ENCODE assay signal across 8 cellular contexts in the genomic region with DNA sequence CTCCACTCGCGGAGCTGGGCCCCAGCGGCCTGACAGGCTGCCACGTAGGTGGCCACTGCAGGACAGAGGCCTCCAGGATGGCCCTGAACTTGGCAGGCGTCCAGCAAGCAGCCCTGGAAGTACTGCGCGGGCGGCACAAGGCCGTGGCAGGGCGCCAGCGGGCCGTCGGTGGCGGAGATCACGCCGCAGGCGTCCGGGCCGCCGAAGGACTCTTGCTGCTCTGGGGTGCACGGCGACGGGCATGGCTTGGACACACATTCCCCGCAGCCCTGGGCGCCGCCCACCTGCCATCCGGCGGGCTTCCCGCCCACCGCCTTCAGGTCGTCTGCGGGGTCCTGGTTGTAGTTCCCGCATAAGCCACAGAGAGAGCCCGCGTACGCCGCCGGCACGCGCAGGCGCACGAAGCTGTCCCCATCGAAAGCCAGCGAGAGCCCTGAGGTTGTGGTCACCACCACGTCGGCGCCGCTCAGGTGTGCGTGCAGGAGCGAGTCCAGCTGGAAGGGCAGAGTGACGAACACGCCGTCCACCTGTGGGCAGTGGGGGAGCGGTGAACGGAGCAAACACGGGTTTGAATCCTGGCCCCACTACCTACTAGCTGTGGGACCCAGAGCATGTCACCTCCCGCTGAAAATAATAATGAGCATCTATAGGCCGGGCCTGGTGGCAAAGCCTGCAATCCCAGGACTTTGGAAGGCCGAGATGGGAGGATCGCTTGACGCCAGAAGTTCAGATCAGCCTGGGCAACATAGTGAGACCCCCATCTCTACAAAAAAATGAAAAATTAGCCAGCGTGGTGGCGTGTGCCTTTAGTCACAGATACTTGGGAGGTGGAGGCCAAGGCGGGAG. TPM values are rescaled to one million over a fixed set of nuclear protein-coding genes. Genes with fewer than 3 reads are reported as not detected.
DNase-seq lines count a peak whose midpoint lies in the region; ATAC-seq, FAIRE-seq and TF ChIP-seq lines count a peak whose summit lies in the region.
"Not testable (repeated sequence)": the region's sequence is repeated elsewhere in the genome, so short reads cannot be mapped to it uniquely, and the experiment has no call there.

No MANE protein-coding gene starts in this region.

- not testable (repeated sequence) for H3K9me1 ChIP-seq in K562 (ENCODE audit: control insufficient read depth, insufficient read depth, low read length)

- H3K4me2 ChIP-seq in K562 (ENCODE audit: insufficient read depth, low read length) (peak overlapping the region; percentile 22; the same call in 1 of the 2 replicates), hepatocyte (peak overlapping the region; percentile 25)

- H3K27ac ChIP-seq in K562 (ENCODE audit: extremely low read depth, low read depth, low read length); hepatocyte; testis: not testable (repeated sequence)

- intact Hi-C loops in K562 (cut with micrococcal nuclease) = loop anchor here (2.0 kb wide), 1 partner anchor 15 kb away; no protein-coding TSS in a partner anchor
- intact Hi-C loops in posterior vena cava (cut with DNase I); testis (cut with DNase I; ENCODE audit: low total_unique reads): not testable (repeated sequence)

- TF ChIP-seq CTCF in K562 (IDR thresholded peaks at IDR 0.05 in 2 of 3, conservative IDR thresholded peaks at IDR 0.05 in 1 of 3; ENCODE audit: insufficient read depth in 2 of 3, low read depth in 1 of 3, low read length in 3 of 3) = peak in 2 of 3 experiments; percentile 1 to 28; a peak in 1 of 6 replicates
- not testable (repeated sequence) for TF ChIP-seq CTCF in hepatocyte (IDR thresholded peaks at IDR 0.05; ENCODE audit: poor library complexity); testis (IDR thresholded peaks at IDR 0.05)

- not testable (repeated sequence) for FAIRE-seq in K562 (lab: Jason Lieb, UNC)

- TF ChIP-seq RAD21 in Ishikawa (IDR thresholded peaks at IDR 0.05; ENCODE audit: low read depth) = not testable (repeated sequence)
- peak in 1 of 2 experiments; percentile 12; a peak in 1 of 4 replicates for TF ChIP-seq RAD21 in K562 (CRISPR knock-in tag; conservative IDR thresholded peaks at IDR 0.05 in 1 of 2, IDR thresholded peaks at IDR 0.05 in 1 of 2)

- H3K27ac Mint-ChIP-seq in T-cell = not testable (repeated sequence)

- H3K4me3 Mint-ChIP-seq in T-cell = peak overlapping the region in 2 of 3 donors; percentile 16 to 32

- H3K9me2 ChIP-seq in hepatocyte (replicated peaks; ENCODE audit: insufficient read depth) = not testable (repeated sequence)

- not testable (repeated sequence) for H3K9me3 Mint-ChIP-seq in T-cell

- not testable (repeated sequence) for H3K36me3 Mint-ChIP-seq in T-cell

- TF ChIP-seq EP300 in Ishikawa (IDR thresholded peaks at IDR 0.05; ENCODE audit: borderline replicate concordance); K562 (IDR thresholded peaks at IDR 0.05; ENCODE audit: low read length): not testable (repeated sequence)

- H3K27me3 Mint-ChIP-seq in T-cell = not testable (repeated sequence)

- not testable (repeated sequence) for H4K20me1 ChIP-seq in K562 (replicated peaks; ENCODE audit: control insufficient read depth, insufficient read depth, low read length); hepatocyte (ENCODE audit: insufficient read depth, poor library complexity, severe bottlenecking)

- H3K4me1 ChIP-seq in K562 (replicated peaks in 1 of 2; ENCODE audit: control insufficient read depth in 2 of 2, insufficient read depth in 2 of 2, low read length in 2 of 2); hepatocyte (ENCODE audit: insufficient read depth); testis: not testable (repeated sequence)

- not testable (repeated sequence) for BruUV-seq in K562 (replicated peaks; lab: Mats Ljungman, UMichigan)

- peak overlapping the region; percentile 34 for H2AFZ ChIP-seq in K562 (ENCODE audit: low read depth, low read length)
- H2AFZ ChIP-seq in hepatocyte = not testable (repeated sequence)

- not testable (repeated sequence) for TF ChIP-seq POLR2A in K562 (conservative IDR thresholded peaks at IDR 0.05); testis (IDR thresholded peaks at IDR 0.05)

- peaks cover 22 to 32% of the 10 kb centered on the region in 2 experiments for H3K27me3 ChIP-seq in K562 (ENCODE audit: control insufficient read depth in 2 of 2, insufficient read depth in 2 of 2, low read length in 2 of 2)
- not testable (repeated sequence) for H3K27me3 ChIP-seq in hepatocyte, testis

- H3K79me2 ChIP-seq in K562 (ENCODE audit: control insufficient read depth, insufficient read depth, low read length); hepatocyte: not testable (repeated sequence)

- ATAC-seq in T-cell (replicated peaks in 1 of 4) (peak in 2 of 4 experiments; percentile 24 to 32), K562 (peak; percentile 88), esophagus mucosa (peak; percentile 22)

- H3K9ac ChIP-seq in K562 (ENCODE audit: insufficient read depth in 1 of 2, low read depth in 2 of 2, low read length in 2 of 2) = peak overlapping the region in 1 of 2 experiments; percentile 75; a peak in 2 of 4 replicates

- 13% methylated on average over 62 of the region's 64 CpGs for WGBS in K562 (ENCODE audit: insufficient coverage, low coverage, missing lambda C conversion rate)
- 85% methylated on average over 64 of the region's 64 CpGs for WGBS in hepatocyte (ENCODE audit: low lambda C conversion rate, missing lambda C conversion rate)
- WGBS in testis, 2 donors = 32 to 48% methylated on average over 36 to 61 of the region's 64 CpGs

- DNase-seq in T-cell (peak in 5 of 34 experiments; percentile 11 to 26 (median 19)), K562 (ENCODE audit: extremely low read depth in 1 of 4, low spot score in 3 of 4) (peak; percentile 50 to 62 (median 57)), mesenteric fat pad (ENCODE audit: low spot score) (peak; percentile 93), posterior vena cava (ENCODE audit: low spot score) (peak; percentile 82), testis (peak; percentile 78)
- not testable (repeated sequence) for DNase-seq in hepatocyte (ENCODE audit: low spot score)

- H3K4me3 ChIP-seq in K562, hepatocyte: not testable (repeated sequence)
- H3K4me3 ChIP-seq in testis = peak overlapping the region; percentile 7 to 19

- POLR2A ChIA-PET in T-cell (lab: Charles Lee); K562 (lab: Yijun Ruan, JAX): not testable (repeated sequence)

- in situ Hi-C loops in K562 (cut with MboI) = not testable (repeated sequence)

- H3K36me3 ChIP-seq in K562 (ENCODE audit: control insufficient read depth, insufficient read depth, low read length); hepatocyte (replicated peaks; ENCODE audit: insufficient read depth, low read depth); testis (ENCODE audit: low read depth, missing control alignments): not testable (repeated sequence)

- H3K9me3 ChIP-seq in K562 (replicated peaks; ENCODE audit: control insufficient read depth, insufficient read depth, low read depth, low read length); hepatocyte (ENCODE audit: low read depth); testis: not testable (repeated sequence)

- CTCF ChIA-PET in T-cell (lab: Charles Lee); K562 (lab: Yijun Ruan, JAX; ENCODE audit: low intra/inter-chr PET ratio): not testable (repeated sequence)

- H3K4me1 Mint-ChIP-seq in T-cell = peaks cover 3 to 19% (median 13%) of the 10 kb centered on the region in 3 donors

RNA-seq across cellular contexts. Expression of gene FCGBP, which starts 42.6 kb away (rescaled TPM):
- total RNA-seq in T-cell (10 to 100 TPM; 12.6 to 88.0 (median 43.3) TPM), K562 (2014; rRNA removed) (0.04 and 0.05 TPM in 2 replicates), K562 (2014; rRNA removed; fragmentation: Illumina TruSeq; extraction: Trizol) (not detected in 2 replicates), K562 (2015; rRNA removed; fragmentation: Illumina TruSeq; extraction: Trizol) (0.19 and 0.25 TPM in 2 replicates), K562 (2021) (1.5 and 1.9 TPM in 2 replicates), esophagus mucosa (25.7 TPM), hepatocyte (31.2 and 48.2 TPM in 2 replicates), mesenteric fat pad (108 TPM), posterior vena cava (10 to 100 TPM; 42.1 to 98.8 TPM), testis (10 to 100 TPM; 15.9 to 18.8 TPM)
- 0.79 and 0.83 TPM in 2 replicates for total RNA-seq in K562 (2011; cell fraction: chromatin; rRNA removed; ENCODE audit: low replicate concordance)
- 0.39 and 0.83 TPM in 2 replicates for total RNA-seq in K562 (2011; cell fraction: nucleolus; rRNA removed)
- total RNA-seq in K562 (2011; cell fraction: nucleoplasm; rRNA removed) = 0.15 and 0.22 TPM in 2 replicates
- polyA plus RNA-seq in K562 (2011; rRNA removed) (0.04 and 0.13 TPM in 2 replicates), K562 (2014; fragmentation: Illumina TruSeq; extraction: Trizol) (0.01 TPM in 2 replicates), K562 (2014; fragmentation: Nextera tagmentation; extraction: Ambion mirVana) (not detected), K562 (2014; rRNA removed) (0.03 TPM in 1 of 2 replicates, not detected in the other), hepatocyte (2.4 and 3.1 TPM in 2 replicates), testis (ENCODE audit: insufficient read depth, low read depth, low replicate concordance) (6.7 TPM)
- 0.15 and 0.27 TPM in 2 replicates for polyA plus RNA-seq in K562 (2011; cell fraction: cytosol; rRNA removed)
- polyA plus RNA-seq in K562 (2011; cell fraction: nucleus; rRNA removed) = 0.17 and 0.73 TPM in 2 replicates
- 0.12 and 0.18 TPM in 2 replicates for polyA plus RNA-seq in K562 (2012)
- polyA minus RNA-seq in K562 (2011; rRNA and poly(A)+ RNA removed) = 0.18 TPM in 1 of 2 replicates, not detected in the other
- polyA minus RNA-seq in K562 (2011; cell fraction: cytosol; rRNA and poly(A)+ RNA removed) = 0.10 TPM in 1 of 2 replicates, not detected in the other
- 0.33 and 0.67 TPM in 2 replicates for polyA minus RNA-seq in K562 (2011; cell fraction: nucleus; rRNA and poly(A)+ RNA removed)

RNA-seq across cellular contexts. Expression of gene FBL, which starts 45.7 kb away (rescaled TPM):
- total RNA-seq in T-cell (100 to 1,000 TPM; 291 to 348 (median 299) TPM), K562 (2014; rRNA removed) (448 and 524 TPM in 2 replicates), K562 (2014; rRNA removed; fragmentation: Illumina TruSeq; extraction: Trizol) (676 and 696 TPM in 2 replicates), K562 (2015; rRNA removed; fragmentation: Illumina TruSeq; extraction: Trizol) (565 and 575 TPM in 2 replicates), K562 (2021) (761 and 811 TPM in 2 replicates), esophagus mucosa (294 TPM), hepatocyte (104 and 126 TPM in 2 replicates), mesenteric fat pad (121 TPM), posterior vena cava (100 to 1,000 TPM in 1 of 2 donors, 10 to 100 TPM in 1; 94.1 to 121 TPM), testis (100 to 1,000 TPM; 236 to 301 TPM)
- 90.3 and 153 TPM in 2 replicates for total RNA-seq in K562 (2011; cell fraction: chromatin; rRNA removed; ENCODE audit: low replicate concordance)
- total RNA-seq in K562 (2011; cell fraction: nucleolus; rRNA removed) = 155 and 156 TPM in 2 replicates
- 201 and 290 TPM in 2 replicates for total RNA-seq in K562 (2011; cell fraction: nucleoplasm; rRNA removed)
- polyA plus RNA-seq in K562 (2011; rRNA removed) (843 and 1,244 TPM in 2 replicates), K562 (2014; fragmentation: Illumina TruSeq; extraction: Trizol) (1,561 and 1,696 TPM in 2 replicates), K562 (2014; fragmentation: Nextera tagmentation; extraction: Ambion mirVana) (100 to 1,000 TPM; 201 to 235 TPM), K562 (2014; rRNA removed) (672 and 721 TPM in 2 replicates), hepatocyte (69.6 and 79.4 TPM in 2 replicates), testis (ENCODE audit: insufficient read depth, low read depth, low replicate concordance) (303 TPM)
- 1,200 and 1,290 TPM in 2 replicates for polyA plus RNA-seq in K562 (2011; cell fraction: cytosol; rRNA removed)
- 284 and 323 TPM in 2 replicates for polyA plus RNA-seq in K562 (2011; cell fraction: nucleus; rRNA removed)
- 476 and 792 TPM in 2 replicates for polyA plus RNA-seq in K562 (2012)
- 930 and 947 TPM in 2 replicates for polyA minus RNA-seq in K562 (2011; rRNA and poly(A)+ RNA removed)
- polyA minus RNA-seq in K562 (2011; cell fraction: cytosol; rRNA and poly(A)+ RNA removed) = 316 and 353 TPM in 2 replicates
- polyA minus RNA-seq in K562 (2011; cell fraction: nucleus; rRNA and poly(A)+ RNA removed) = 33.4 and 57.8 TPM in 2 replicates

RNA-seq across cellular contexts. Expression of gene DYRK1B, which starts 57.9 kb away (rescaled TPM):
- total RNA-seq in T-cell (10 to 100 TPM; 18.9 to 38.4 (median 28.0) TPM), K562 (2014; rRNA removed) (2.5 and 3.0 TPM in 2 replicates), K562 (2014; rRNA removed; fragmentation: Illumina TruSeq; extraction: Trizol) (0.35 and 0.91 TPM in 2 replicates), K562 (2015; rRNA removed; fragmentation: Illumina TruSeq; extraction: Trizol) (1.1 and 1.3 TPM in 2 replicates), K562 (2021) (5.0 and 5.2 TPM in 2 replicates), esophagus mucosa (10.1 TPM), hepatocyte (10.5 and 12.2 TPM in 2 replicates), mesenteric fat pad (8.8 TPM), posterior vena cava (1 to 10 TPM; 5.4 to 8.7 TPM), testis (100 to 1,000 TPM in 1 of 2 donors, 10 to 100 TPM in 1; 90.8 to 127 TPM)
- 12.5 and 24.0 TPM in 2 replicates for total RNA-seq in K562 (2011; cell fraction: chromatin; rRNA removed; ENCODE audit: low replicate concordance)
- 15.0 and 17.8 TPM in 2 replicates for total RNA-seq in K562 (2011; cell fraction: nucleolus; rRNA removed)
- total RNA-seq in K562 (2011; cell fraction: nucleoplasm; rRNA removed) = 10.2 and 12.4 TPM in 2 replicates
- polyA plus RNA-seq in K562 (2011; rRNA removed) (1.3 and 3.0 TPM in 2 replicates), K562 (2014; fragmentation: Illumina TruSeq; extraction: Trizol) (1.5 and 2.6 TPM in 2 replicates), K562 (2014; fragmentation: Nextera tagmentation; extraction: Ambion mirVana) (not detected), K562 (2014; rRNA removed) (1.4 and 2.0 TPM in 2 replicates), hepatocyte (25.7 and 28.0 TPM in 2 replicates), testis (ENCODE audit: insufficient read depth, low read depth, low replicate concordance) (124 TPM)
- 1.1 and 2.3 TPM in 2 replicates for polyA plus RNA-seq in K562 (2011; cell fraction: cytosol; rRNA removed)
- polyA plus RNA-seq in K562 (2011; cell fraction: nucleus; rRNA removed) = 10.2 and 15.4 TPM in 2 replicates
- 3.8 and 7.2 TPM in 2 replicates for polyA plus RNA-seq in K562 (2012)
- 2.2 and 3.0 TPM in 2 replicates for polyA minus RNA-seq in K562 (2011; rRNA and poly(A)+ RNA removed)
- 5.1 and 6.6 TPM in 2 replicates for polyA minus RNA-seq in K562 (2011; cell fraction: cytosol; rRNA and poly(A)+ RNA removed)
- 5.7 and 6.7 TPM in 2 replicates for polyA minus RNA-seq in K562 (2011; cell fraction: nucleus; rRNA and poly(A)+ RNA removed)
